In the genomic region with DNA sequence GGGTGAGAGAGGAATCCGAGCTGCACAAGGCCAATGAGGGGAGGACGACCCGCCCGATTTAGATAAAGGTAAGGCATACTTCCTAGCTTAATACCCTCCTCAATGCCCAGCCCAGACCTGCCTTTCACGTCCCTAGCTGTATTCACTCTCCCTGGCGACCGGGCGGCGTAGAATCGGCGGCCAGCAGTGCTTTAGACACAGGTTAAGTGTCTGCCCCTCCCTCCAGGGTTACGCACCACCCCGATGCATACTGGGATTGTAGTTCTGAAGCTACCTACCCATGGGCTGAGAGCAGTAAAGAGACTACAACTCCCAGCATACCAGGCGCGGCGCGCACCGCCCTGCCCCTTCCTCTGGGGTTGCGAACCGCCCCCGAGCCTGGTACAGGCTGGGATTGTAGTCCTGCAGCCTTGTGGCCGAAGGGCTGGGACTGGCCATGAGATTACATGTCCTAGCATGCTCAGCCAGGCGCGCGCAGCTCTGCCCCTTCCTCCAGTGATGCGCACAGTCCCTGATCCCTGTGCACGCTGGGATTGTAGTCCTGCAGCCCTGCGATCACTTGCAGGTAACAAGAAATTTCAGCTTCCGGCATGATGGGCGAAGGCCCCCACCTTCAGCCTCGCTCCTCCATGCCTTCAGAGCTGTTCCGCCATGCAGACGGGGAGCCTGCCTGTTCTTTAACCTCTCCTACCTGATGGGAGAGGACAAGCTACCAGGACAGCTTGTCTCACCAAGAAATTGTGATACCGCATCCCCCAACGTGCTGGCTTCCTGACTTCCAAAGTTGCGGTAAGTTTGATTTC, we compare ENCODE assay signal across 1 cellular context.
TF ChIP-seq lines count a peak whose summit lies in the region.

No MANE protein-coding gene starts in this region.

TF ChIP-seq in HCT116, 20 proteins besides CTCF, POLR2A, EP300 and RAD21 (continued from another document):
- TF ChIP-seq, protein P1, sequence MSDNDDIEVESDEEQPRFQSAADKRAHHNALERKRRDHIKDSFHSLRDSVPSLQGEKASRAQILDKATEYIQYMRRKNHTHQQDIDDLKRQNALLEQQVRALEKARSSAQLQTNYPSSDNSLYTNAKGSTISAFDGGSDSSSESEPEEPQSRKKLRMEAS (IDR thresholded peaks at IDR 0.05) = peak; percentile 81; the same call in 1 of the 2 replicates
- TF ChIP-seq CEBPB (IDR thresholded peaks at IDR 0.05; ENCODE audit: low read depth) (no peak), YY1 (IDR thresholded peaks at IDR 0.05; ENCODE audit: extremely low read depth, insufficient replicate concordance, low read depth, low read length) (no peak), JUND (IDR thresholded peaks at IDR 0.05) (no peak), ELF1 (IDR thresholded peaks at IDR 0.05; ENCODE audit: borderline replicate concordance, low read depth) (peak; percentile 76)
TF ChIP-seq in HCT116: peak in this region for 8.
